ENCODE assay signal across 8 cellular contexts in the genomic region with DNA sequence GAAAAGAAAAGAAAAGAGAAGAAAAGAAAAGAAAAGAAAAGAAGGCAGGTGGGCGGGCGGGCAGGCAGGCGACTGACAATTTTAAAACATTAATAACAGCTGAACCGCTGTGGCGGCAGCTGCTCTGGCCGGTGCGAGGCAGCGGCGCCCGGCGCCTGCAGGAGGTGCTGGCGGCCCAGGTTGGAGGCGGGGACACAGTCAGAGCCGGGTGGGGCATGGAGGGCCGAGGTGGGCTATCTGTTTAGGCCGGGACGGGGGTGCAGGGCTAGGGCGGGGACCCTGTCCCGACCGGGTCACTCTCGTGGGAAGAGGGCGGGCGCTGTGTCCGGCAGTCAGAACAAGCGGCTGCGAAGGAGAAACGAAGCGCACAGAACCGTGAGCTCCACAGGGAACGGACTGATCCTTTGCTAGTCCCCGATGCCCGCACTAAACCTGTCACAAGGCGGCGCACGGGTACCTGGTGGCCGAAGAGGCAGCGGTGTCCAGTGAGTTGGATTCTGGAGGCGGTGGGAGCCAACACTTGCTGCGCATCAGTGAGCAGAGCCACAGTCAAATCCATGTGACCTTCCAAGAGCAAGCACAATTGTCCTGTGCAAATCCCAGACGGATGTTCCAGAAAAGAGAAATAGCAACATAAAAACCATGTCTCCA. TPM values are rescaled to one million over a fixed set of nuclear protein-coding genes. Genes with fewer than 3 reads are reported as not detected.
A peak's percentile ranks its signal among the peaks of the same experiment; 100 is the strongest.
DNase-seq lines count a peak whose midpoint lies in the region; ATAC-seq lines count a peak whose summit lies in the region.

No MANE protein-coding gene starts in this region.

- H3K27ac Mint-ChIP-seq in naive B cell = no peak overlapping the region
- no peak overlapping the region for H3K27ac Mint-ChIP-seq in stimulated activated naive CD8-positive, alpha-beta T cell treated with anti-CD3 and anti-CD28 coated beads, Interleukin-15, Interleukin-2, amounts not matched to agents 100 ng/mL and 50 ng/mL, for 24 hours

- peak overlapping the region; percentile 55 to 85 (median 76) for H3K4me3 Mint-ChIP-seq in naive B cell
- H3K4me3 Mint-ChIP-seq in stimulated activated naive CD8-positive, alpha-beta T cell treated with anti-CD3 and anti-CD28 coated beads, Interleukin-15, Interleukin-2, amounts not matched to agents 100 ng/mL and 50 ng/mL, for 24 hours = peak overlapping the region; percentile 64

- H3K27me3 Mint-ChIP-seq in naive B cell = peaks cover 61 to 79% (median 64%) of the 10 kb centered on the region in 3 donors
- H3K27me3 Mint-ChIP-seq in stimulated activated naive CD8-positive, alpha-beta T cell treated with anti-CD3 and anti-CD28 coated beads, Interleukin-15, Interleukin-2, amounts not matched to agents 100 ng/mL and 50 ng/mL, for 24 hours = peaks cover 71% of the 10 kb centered on the region

- H3K4me1 Mint-ChIP-seq in naive B cell = peaks cover 11 to 14% (median 14%) of the 10 kb centered on the region in 3 donors
- H3K4me1 Mint-ChIP-seq in stimulated activated naive CD8-positive, alpha-beta T cell treated with anti-CD3 and anti-CD28 coated beads, Interleukin-15, Interleukin-2, amounts not matched to agents 100 ng/mL and 50 ng/mL, for 24 hours (ENCODE audit: low read depth) = peaks cover 5% of the 10 kb centered on the region

- H3K9me3 Mint-ChIP-seq in naive B cell = peaks cover 10 to 32% (median 15%) of the 10 kb centered on the region in 7 donors
- peaks cover 3% of the 10 kb centered on the region for H3K9me3 Mint-ChIP-seq in stimulated activated naive CD8-positive, alpha-beta T cell treated with anti-CD3 and anti-CD28 coated beads, Interleukin-15, Interleukin-2, amounts not matched to agents 100 ng/mL and 50 ng/mL, for 24 hours

- peaks cover 8 to 11% of the 10 kb centered on the region in 2 donors for H3K36me3 Mint-ChIP-seq in naive B cell
- no peaks in the 10 kb centered on the region for H3K36me3 Mint-ChIP-seq in stimulated activated naive CD8-positive, alpha-beta T cell treated with anti-CD3 and anti-CD28 coated beads, Interleukin-15, Interleukin-2, amounts not matched to agents 100 ng/mL and 50 ng/mL, for 24 hours (ENCODE audit: low read depth)

- peak; percentile 99 for ATAC-seq in GM21576 (IDR thresholded peaks at IDR 0.05; ENCODE audit: unreplicated experiment)
- ATAC-seq in naive B cell (ENCODE audit: low read depth in 2 of 2) = peak; percentile 95 to 97

- DNase-seq in DMS53 treated with DMSO at 0.1 percent for 48 hours (lab: John Stamatoyannopoulos, UW; ENCODE audit: unreplicated experiment) (peak; percentile 76), HuH-7 (ENCODE audit: low spot score) (peak; percentile 67), OCI-M2 (lab: John Stamatoyannopoulos, UW; ENCODE audit: unreplicated experiment) (peak; percentile 51), fibroblast of peridontal ligament (ENCODE audit: extremely low read depth) (peak; percentile 26), naive B cell (peak; percentile 21)
- peak; percentile 12 for DNase-seq in activated T-helper 9 cell treated with anti-CD3 and anti-CD28 coated beads, Interleukin-2, amount 50 U/mL, for 16 hours (ENCODE audit: low read depth)

RNA-seq across cellular contexts. Expression of gene ALDOB, which starts 13.6 kb away (rescaled TPM):
- polyA plus RNA-seq in naive B cell (ENCODE audit: low read depth in 6 of 6) = under 1 TPM in 2 of 6 donors, not detected in 4; 0.18 to 0.22 TPM

RNA-seq across cellular contexts. Expression of gene ZNF189, which starts 50.5 kb away (rescaled TPM):
- polyA plus RNA-seq in naive B cell (ENCODE audit: low read depth in 6 of 6) = 1 to 10 TPM; 1.3 to 5.0 (median 3.8) TPM

RNA-seq across cellular contexts. Expression of gene MRPL50, which starts 50.8 kb away (rescaled TPM):
- polyA plus RNA-seq in naive B cell (ENCODE audit: low read depth in 6 of 6) = 10 to 100 TPM in 5 of 6 donors, 1 to 10 TPM in 1; 9.2 to 15.0 (median 12.5) TPM

Comparison
In these comparisons a context has a peak if more than half of its experiments do, and no peak if none do; other contexts are left out.
1. Peak in every context shown above with its lines: DNase-seq and ATAC-seq.
2. DNase-seq: peak in every context shown above with its lines; median percentile 76 in DMS53 treated with DMSO at 0.1 percent for 48 hours; 67 in HuH-7; 51 in OCI-M2; 26 in fibroblast of peridontal ligament; 21 in naive B cell; 12 in activated T-helper 9 cell treated with anti-CD3 and anti-CD28 coated beads, Interleukin-2, amount 50 U/mL, for 16 hours.